ENCODE assay signal across 24 cellular contexts in genomic region chr2:190043441-190043840, GRCh38. TPM values are rescaled to one million over a fixed set of nuclear protein-coding genes. Genes with fewer than 3 reads are reported as not detected.
"Had no signal": no experiment of that assay in that cellular context is flagged by ENCODE, and none has a peak within 500 bp of the region (broad histone marks: within the 10 kb centered on the region; RNA-seq: fewer than 3 reads in every experiment).

No MANE protein-coding gene starts in this region.

- H3K4me1 ChIP-seq: gastrocnemius medialis, heart left ventricle, neural progenitor cell, psoas muscle, suprapubic skin, transverse colon, vagina had no signal

- H3K9ac ChIP-seq: neural progenitor cell had no signal

- H3K4me3 ChIP-seq: gastrocnemius medialis, heart left ventricle, neural progenitor cell, psoas muscle, skin epidermis, suprapubic skin, transverse colon, vagina had no signal

- H3K27me3 ChIP-seq: brain microvascular endothelial cell, gastrocnemius medialis, neural progenitor cell, suprapubic skin, transverse colon, vagina had no signal

- H2AFZ ChIP-seq: neural progenitor cell had no signal

- H3K27ac ChIP-seq: brain microvascular endothelial cell, gastrocnemius medialis, heart left ventricle, neural progenitor cell, psoas muscle, skin epidermis, suprapubic skin, transverse colon, vagina had no signal

- H3K36me3 ChIP-seq: brain microvascular endothelial cell, gastrocnemius medialis, heart left ventricle, neural progenitor cell, suprapubic skin, transverse colon, vagina had no signal

- H3K9me3 ChIP-seq: gastrocnemius medialis, heart left ventricle, psoas muscle, suprapubic skin, transverse colon, vagina had no signal

- ATAC-seq: activated CD8-positive, alpha-beta memory T cell treated with anti-CD3 and anti-CD28 coated beads, Interleukin-2, amount 10 ng/mL, durations not matched to agents 7 days and 5 days; gastrocnemius medialis; heart left ventricle; naive thymus-derived CD4-positive, alpha-beta T cell; psoas muscle; right cardiac atrium; WTC11 had no signal

- DNase-seq: activated CD4-positive, alpha-beta memory T cell treated with anti-CD3 and anti-CD28 coated beads, Interleukin-2, amount 10 ng/mL, durations not matched to agents 7 days and 5 days; activated CD4-positive, alpha-beta T cell treated with anti-CD3 and anti-CD28 coated beads for 4 hours; activated CD8-positive, alpha-beta memory T cell treated with anti-CD3 and anti-CD28 coated beads, Interleukin-2, amount 10 ng/mL, durations not matched to agents 7 days and 5 days; activated naive CD4-positive, alpha-beta T cell treated with anti-CD3 and anti-CD28 coated beads for 36 hours; aorta; brain microvascular endothelial cell; cortex of kidney; gastrocnemius medialis; heart left ventricle; immature natural killer cell; mesendoderm; naive thymus-derived CD4-positive, alpha-beta T cell; psoas muscle; right cardiac atrium; stimulated activated CD4-positive, alpha-beta T cell treated with anti-CD3 and anti-CD28 coated beads, Interleukin-15, amount 100 ng/mL, for 24 hours; stimulated activated CD4-positive, alpha-beta T cell treated with anti-CD3 and anti-CD28 coated beads, Interleukin-2, amount 100 ng/mL, for 48 hours; transverse colon had no signal

- H3K4me2 ChIP-seq: neural progenitor cell had no signal

RNA-seq across cellular contexts. Expression of gene MSTN, which starts 19.1 kb away (rescaled TPM):
- total RNA-seq: activated CD4-positive, alpha-beta memory T cell treated with anti-CD3 and anti-CD28 coated beads, Interleukin-2, amount 10 ng/mL, durations not matched to agents 7 days and 5 days; activated CD8-positive, alpha-beta memory T cell treated with anti-CD3 and anti-CD28 coated beads, Interleukin-2, amount 10 ng/mL, durations not matched to agents 7 days and 5 days; activated naive CD4-positive, alpha-beta T cell treated with anti-CD3 and anti-CD28 coated beads for 36 hours; activated T-helper 2 cell treated with anti-CD3 and anti-CD28 coated beads, Interferon-gamma antibody, Interleukin-2, Interleukin-4, amounts not matched to agents 10 μg/mL and 5 μg/mL and 100 μg/mL, durations not matched to agents 14 hours and 24 hours and 36 hours; T-helper 2 cell treated with Interferon-gamma antibody and Interleukin-4, amounts not matched to agents 100 ng/mL and 5 ng/mL, for 36 hours; WTC11 had no signal
- polyA plus RNA-seq: immature natural killer cell; naive thymus-derived CD4-positive, alpha-beta T cell had no signal
